ENCODE assay signal across 25 cellular contexts in genomic region chr5:38112930-38113329, GRCh38.
"Had no signal": no experiment of that assay in that cellular context is flagged by ENCODE, and none has a peak within 500 bp of the region (broad histone marks: within the 10 kb centered on the region; RNA-seq: fewer than 3 reads in every experiment).

No MANE protein-coding gene starts in this region.

- ATAC-seq: activated CD4-positive, CD25-positive, alpha-beta regulatory T cell treated with anti-CD3 and anti-CD28 coated beads, Interleukin-2, amount 50 U/mL, for 24 hours; activated CD8-positive, alpha-beta memory T cell treated with anti-CD3 and anti-CD28 coated beads, Interleukin-2, amount 10 ng/mL, durations not matched to agents 7 days and 5 days; activated naive CD4-positive, alpha-beta T cell treated with anti-CD3 and anti-CD28 coated beads, Interleukin-2, amount 50 U/mL, for 72 hours; activated naive CD8-positive, alpha-beta T cell treated with anti-CD3 and anti-CD28 coated beads, Interleukin-2, amount 50 U/mL, for 24 hours; activated T-cell treated with anti-CD3 and anti-CD28 coated beads, Interleukin-2, amount 50 U/mL, for 4 hours; body of pancreas; SK-N-SH treated with all-trans-retinoic acid at 6 μM for 48 hours had no signal

- H3K4me1 ChIP-seq: ascending aorta, body of pancreas, SJCRH30 had no signal

- H3K27ac ChIP-seq: ascending aorta, body of pancreas, SJCRH30 had no signal

- H3K4me3 ChIP-seq: ascending aorta, body of pancreas, SJCRH30 had no signal

- DNase-seq: activated CD4-positive, alpha-beta T cell treated with anti-CD3 and anti-CD28 coated beads for 48 hours; activated CD4-positive, alpha-beta T cell treated with anti-CD3 and anti-CD28 coated beads, Interleukin-2, amount 50 U/mL, for 4 hours; activated CD8-positive, alpha-beta memory T cell treated with anti-CD3 and anti-CD28 coated beads, Interleukin-2, amount 10 ng/mL, durations not matched to agents 7 days and 5 days; activated effector memory CD4-positive, alpha-beta T cell treated with anti-CD3 and anti-CD28 coated beads, Interleukin-2, amount 50 U/mL, for 16 hours; activated naive CD4-positive, alpha-beta T cell treated with Interleukin-2 at 50 U/mL for 16 hours; activated naive CD8-positive, alpha-beta T cell treated with anti-CD3 and anti-CD28 coated beads, Interleukin-2, amount 50 U/mL, for 24 hours; activated T-cell treated with anti-CD3 and anti-CD28 coated beads, Interleukin-2, amount 50 U/mL, for 4 hours; amniotic stem cell; body of pancreas; IMR-90; Kasumi-1; KBM-7; NCI-H1048; NCI-H146; NCI-H187 treated with DMSO at 0.1 percent for 48 hours; NCI-H2081 treated with DMSO at 0.1 percent for 48 hours; NCI-H446 treated with DMSO at 0.1 percent for 48 hours; NCI-H526; NCI-H774; SJCRH30; SW 1271 had no signal

- H3K27me3 ChIP-seq: ascending aorta, body of pancreas, SJCRH30 had no signal

- H3K9me3 ChIP-seq: ascending aorta, body of pancreas, SJCRH30 had no signal

- H3K36me3 ChIP-seq: ascending aorta, SJCRH30 had no signal
